ENCODE assay signal across 1 cellular context in the genomic region with DNA sequence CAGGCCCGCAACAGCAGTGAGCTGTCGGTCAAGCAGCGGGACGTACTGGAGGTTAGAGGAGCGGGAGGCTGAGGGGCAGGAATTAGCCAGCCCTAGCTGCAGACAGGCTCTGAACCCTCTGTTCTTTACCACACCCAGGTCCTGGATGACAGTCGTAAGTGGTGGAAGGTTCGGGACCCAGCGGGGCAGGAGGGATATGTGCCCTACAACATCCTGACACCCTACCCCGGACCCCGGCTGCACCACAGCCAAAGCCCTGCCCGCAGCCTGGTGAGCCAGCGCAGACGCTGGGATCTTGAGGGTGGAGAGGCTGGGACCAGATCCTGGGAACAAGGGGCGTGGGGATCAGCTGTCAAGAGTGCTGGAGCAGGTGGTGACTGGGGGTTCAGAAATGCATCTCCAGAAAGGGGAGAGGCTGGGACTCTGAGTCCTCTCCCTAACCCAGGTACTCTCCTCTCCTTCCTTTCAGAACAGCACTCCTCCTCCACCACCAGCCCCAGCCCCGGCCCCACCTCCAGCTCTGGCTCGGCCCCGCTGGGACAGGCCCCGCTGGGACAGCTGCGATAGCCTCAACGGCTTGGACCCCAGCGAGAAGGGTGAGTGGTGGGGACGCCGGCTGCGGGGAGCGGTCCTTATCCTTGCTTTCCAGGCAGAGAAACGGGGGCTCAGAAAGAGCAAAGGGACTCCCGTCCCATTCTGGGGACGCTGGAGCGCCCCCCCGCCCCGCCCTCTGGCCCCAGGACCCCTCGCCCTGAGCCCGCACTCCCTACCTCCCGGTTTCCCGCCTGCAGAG.
TF ChIP-seq lines count a peak whose summit lies in the region.

No MANE protein-coding gene starts in this region.

TF ChIP-seq in endothelial cell of umbilical vein, 7 proteins besides CTCF, POLR2A, EP300 and RAD21:
- TF ChIP-seq, protein P1, sequence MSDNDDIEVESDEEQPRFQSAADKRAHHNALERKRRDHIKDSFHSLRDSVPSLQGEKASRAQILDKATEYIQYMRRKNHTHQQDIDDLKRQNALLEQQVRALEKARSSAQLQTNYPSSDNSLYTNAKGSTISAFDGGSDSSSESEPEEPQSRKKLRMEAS (IDR thresholded peaks at IDR 0.05; ENCODE audit: insufficient read depth, insufficient read length) = no peak
- TF ChIP-seq GATA2 (IDR thresholded peaks at IDR 0.05; ENCODE audit: insufficient read depth, insufficient read length, low read depth, low read length) (no peak), MYC (IDR thresholded peaks at IDR 0.05; ENCODE audit: low read depth, low read length) (no peak), POLR2AphosphoS5 (IDR thresholded peaks at IDR 0.05; ENCODE audit: insufficient read depth, low read depth, low read length) (no peak), JUN (IDR thresholded peaks at IDR 0.05; ENCODE audit: borderline replicate concordance, insufficient read depth, insufficient read length, low read depth) (no peak), EZH2 (IDR thresholded peaks at IDR 0.05; ENCODE audit: borderline replicate concordance, low read depth, low read length, severe bottlenecking) (no peak), FOS (IDR thresholded peaks at IDR 0.05; ENCODE audit: borderline replicate concordance, insufficient read depth, low read length) (no peak)
